ENCODE assay signal across 1 cellular context in the genomic region with DNA sequence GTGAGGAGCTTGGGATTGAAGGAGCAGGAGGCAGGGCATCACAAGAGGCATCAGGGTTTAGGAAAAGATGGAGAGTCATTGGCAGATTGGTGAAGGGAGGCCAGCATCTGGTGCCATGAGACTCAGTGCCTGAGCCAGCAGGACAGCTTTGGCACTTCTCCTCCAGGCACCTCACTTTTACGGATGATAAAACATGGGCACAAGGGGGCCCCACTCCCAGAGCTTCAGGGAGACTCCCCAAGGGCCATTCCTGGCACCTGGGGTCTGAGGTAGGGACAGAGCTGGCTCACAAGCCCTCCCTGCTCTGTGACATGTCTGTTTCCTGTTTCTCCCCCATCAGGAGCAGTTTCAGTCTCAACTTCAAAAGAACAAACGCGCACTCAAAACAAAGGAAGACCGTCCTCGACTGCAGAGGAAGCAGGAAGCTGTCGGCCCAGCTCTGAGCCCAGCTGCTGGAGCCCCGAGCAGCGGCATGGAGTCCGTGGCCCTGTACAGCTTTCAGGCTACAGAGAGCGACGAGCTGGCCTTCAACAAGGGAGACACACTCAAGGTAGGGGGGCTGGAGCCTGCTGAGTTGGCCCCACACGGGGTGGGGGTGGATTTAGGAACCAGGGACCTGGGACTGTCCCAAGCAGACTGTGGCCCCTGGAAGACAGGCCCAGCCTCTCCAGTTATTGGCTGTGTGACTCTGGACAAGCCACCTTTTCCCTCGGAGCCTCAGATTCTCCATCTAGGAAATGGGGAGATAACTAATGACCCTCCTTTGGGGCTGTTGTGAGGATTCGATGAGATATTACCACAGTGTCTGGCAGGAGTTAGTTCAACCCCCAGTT. TPM values are rescaled to one million over a fixed set of nuclear protein-coding genes. Genes with fewer than 3 reads are reported as not detected.
"Had no signal": no experiment of that assay in that cellular context is flagged by ENCODE, and none has a peak within 500 bp of the region (broad histone marks: within the 10 kb centered on the region; RNA-seq: fewer than 3 reads in every experiment).

Gene GRAPL, plus strand, starts transcription at position 442 of the 833 bp plus-strand sequence. Its CDS starts 31 bp downstream, at position 473.

RNA-seq across cellular contexts. Expression of gene GRAPL, which starts in this region (rescaled TPM):
- total RNA-seq: epithelial cell of proximal tubule had no signal
